In the genomic region with DNA sequence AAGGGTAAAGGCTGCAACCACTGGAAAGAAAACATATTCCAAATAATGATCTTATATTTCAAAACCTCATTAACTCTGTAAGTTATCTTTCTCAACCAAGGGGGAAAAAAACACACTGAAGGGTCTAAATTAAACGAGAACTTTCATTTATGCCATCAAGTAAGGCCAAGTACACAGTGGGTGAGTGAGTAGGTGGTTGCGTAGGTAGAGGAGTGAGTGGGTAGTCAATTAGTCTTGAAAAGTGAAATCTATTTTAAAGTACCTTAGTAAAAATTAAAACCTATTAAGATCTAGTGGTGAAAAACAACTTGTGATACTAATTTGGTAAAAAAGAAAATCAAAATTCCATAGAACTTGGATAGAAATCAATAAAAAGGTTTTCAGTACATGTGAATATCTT, we compare ENCODE assay signal across 1 cellular context.
TF ChIP-seq lines count a peak whose summit lies in the region.

No MANE protein-coding gene starts in this region.

TF ChIP-seq in neural cell, 6 proteins besides CTCF, POLR2A, EP300 and RAD21 (continued from another document):
- TF ChIP-seq REST (IDR thresholded peaks at IDR 0.05; ENCODE audit: borderline replicate concordance): no peak
- no peak for TF ChIP-seq POLR2AphosphoS5 (IDR thresholded peaks at IDR 0.05)
- TF ChIP-seq MXI1 (conservative IDR thresholded peaks at IDR 0.05; ENCODE audit: poor library complexity, severe bottlenecking): no peak
- TF ChIP-seq EZH2 (IDR thresholded peaks at IDR 0.05; ENCODE audit: borderline replicate concordance, insufficient read depth, low read length, poor library complexity, severe bottlenecking): no peak
